In genomic region chr1:235397733-235398132, GRCh38 we compare ENCODE assay signal across 14 cellular contexts. TPM values are rescaled to one million over a fixed set of nuclear protein-coding genes. Genes with fewer than 3 reads are reported as not detected.
DNase-seq lines count a peak whose midpoint lies in the region; ATAC-seq and TF ChIP-seq lines count a peak whose summit lies in the region.
"Had no signal": no experiment of that assay in that cellular context is flagged by ENCODE, and none has a peak within 500 bp of the region (broad histone marks: within the 10 kb centered on the region; RNA-seq: fewer than 3 reads in every experiment).

No MANE protein-coding gene starts in this region.

- no peak for ATAC-seq in GM21723 (IDR thresholded peaks at IDR 0.05; ENCODE audit: unreplicated experiment)
- ATAC-seq: activated CD8-positive, alpha-beta T cell treated with anti-CD3 and anti-CD28 coated beads, Interleukin-2, amount 10 ng/mL, durations not matched to agents 7 days and 5 days had no signal

- no peaks in the 10 kb centered on the region for H3K9me2 ChIP-seq in hepatocyte (replicated peaks; ENCODE audit: insufficient read depth)

- no peaks in the 10 kb centered on the region for H4K20me1 ChIP-seq in hepatocyte (ENCODE audit: insufficient read depth, poor library complexity, severe bottlenecking)

- H3K36me3 ChIP-seq in hepatocyte (replicated peaks; ENCODE audit: insufficient read depth, low read depth): no peaks in the 10 kb centered on the region

- peak; percentile 51 for DNase-seq in AG04450 (ENCODE audit: low read depth, low spot score)
- peak; percentile 94 for DNase-seq in HS-5 (ENCODE audit: low read depth)
- DNase-seq in astrocyte of the spinal cord (ENCODE audit: low read depth, low spot score): peak; percentile 84
- DNase-seq in hepatocyte (ENCODE audit: low spot score): peak; percentile 32
- no peak for DNase-seq in endothelial cell (ENCODE audit: low spot score)
- no peak for DNase-seq in stimulated activated CD4-positive, alpha-beta T cell treated with anti-CD3 and anti-CD28 coated beads, Interleukin-2, amount 100 ng/mL, for 48 hours
- DNase-seq in activated effector memory CD4-positive, alpha-beta T cell treated with Interleukin-2 at 50 U/mL for 16 hours: no peak
- DNase-seq: activated CD8-positive, alpha-beta T cell treated with anti-CD3 and anti-CD28 coated beads, Interleukin-2, amount 10 ng/mL, durations not matched to agents 7 days and 5 days; activated naive CD4-positive, alpha-beta T cell treated with anti-CD3 and anti-CD28 coated beads, Interleukin-2, amount 50 U/mL, for 16 hours; NCI-H1105; NCI-H524 treated with DMSO at 0.1 percent for 48 hours; upper lobe of left lung had no signal

- no peaks in the 10 kb centered on the region for H3K4me1 ChIP-seq in hepatocyte (ENCODE audit: insufficient read depth)
- H3K4me1 ChIP-seq: upper lobe of left lung had no signal

- H3K27ac ChIP-seq in AG04450 (ENCODE audit: low read depth, low read length) (no peak overlapping the region), hepatocyte (peak overlapping the region; percentile 31)
- H3K27ac ChIP-seq: upper lobe of left lung had no signal

- no peak overlapping the region for H3K27ac Mint-ChIP-seq in endothelial cell (ENCODE audit: unreplicated experiment)
- H3K27ac Mint-ChIP-seq: activated CD8-positive, alpha-beta T cell treated with anti-CD3 and anti-CD28 coated beads, Interleukin-2, amount 10 ng/mL, durations not matched to agents 7 days and 5 days; B cell had no signal

- in situ Hi-C loops in astrocyte of the spinal cord (cut with HindIII; ENCODE audit: low sequenced_read_pairs): no loop called here

- POLR2A ChIA-PET in AG04450 (lab: Yijun Ruan, JAX): interaction anchor here (0.7 kb wide), 2 partner anchors 44 to 217 kb away, joined by 3 to 4 read pairs; no protein-coding TSS in a partner anchor

- peaks cover 78% of the 10 kb centered on the region for H3K79me2 ChIP-seq in hepatocyte

- H3K27me3 Mint-ChIP-seq in endothelial cell (ENCODE audit: unreplicated experiment): no peaks in the 10 kb centered on the region
- H3K27me3 Mint-ChIP-seq: B cell had no signal

- H3K4me2 ChIP-seq in hepatocyte: no peak overlapping the region

- H3K4me3 ChIP-seq in AG04450 (ENCODE audit: low read depth, low read length) (no peak overlapping the region), astrocyte of the spinal cord (ENCODE audit: low read depth, low read length) (no peak overlapping the region), hepatocyte (no peak overlapping the region)
- H3K4me3 ChIP-seq: upper lobe of left lung had no signal

- CTCF ChIA-PET in AG04450 (lab: Charles Lee): interaction anchor here (1.4 to 2.2 kb wide), 2 partner anchors 18 to 19 kb away, joined by 4 to 16 read pairs; no protein-coding TSS in a partner anchor

- H2AFZ ChIP-seq in hepatocyte: no peak overlapping the region

- H3K4me3 Mint-ChIP-seq in endothelial cell (ENCODE audit: unreplicated experiment): no peak overlapping the region
- H3K4me3 Mint-ChIP-seq: activated CD8-positive, alpha-beta T cell treated with anti-CD3 and anti-CD28 coated beads, Interleukin-2, amount 10 ng/mL, durations not matched to agents 7 days and 5 days; B cell had no signal

- TF ChIP-seq CTCF in AG04450 (IDR thresholded peaks at IDR 0.05; ENCODE audit: low read depth, low read length) (no peak), astrocyte of the spinal cord (IDR thresholded peaks at IDR 0.05; ENCODE audit: low read depth, low read length) (no peak), hepatocyte (IDR thresholded peaks at IDR 0.05; ENCODE audit: poor library complexity) (no peak), endothelial cell (IDR thresholded peaks at IDR 0.05; ENCODE audit: unreplicated experiment) (no peak)

- H3K27me3 ChIP-seq in AG04450 (ENCODE audit: control insufficient read depth, insufficient read depth, low read length) (no peaks in the 10 kb centered on the region), hepatocyte (no peaks in the 10 kb centered on the region)
- H3K27me3 ChIP-seq: upper lobe of left lung had no signal

- WGBS in hepatocyte (ENCODE audit: low lambda C conversion rate, missing lambda C conversion rate): 83% methylated on average over 2 of the region's 2 CpGs

- H3K9me3 ChIP-seq in AG04450 (ENCODE audit: control insufficient read depth, insufficient read depth, low read length): no peaks in the 10 kb centered on the region
- no peaks in the 10 kb centered on the region for H3K9me3 ChIP-seq in hepatocyte (ENCODE audit: low read depth)
- H3K9me3 ChIP-seq: upper lobe of left lung had no signal

- peaks cover 3% of the 10 kb centered on the region for H3K4me1 Mint-ChIP-seq in endothelial cell (ENCODE audit: unreplicated experiment)

- no peaks in the 10 kb centered on the region for H3K36me3 Mint-ChIP-seq in endothelial cell (ENCODE audit: low read depth, unreplicated experiment)

- no peaks in the 10 kb centered on the region for H3K9me3 Mint-ChIP-seq in endothelial cell (ENCODE audit: unreplicated experiment)

RNA-seq across cellular contexts. Expression of gene TBCE, which starts 30.5 kb away (rescaled TPM):
- polyA plus RNA-seq in AG04450 (2011; rRNA removed) (29.9 and 36.5 TPM in 2 replicates), hepatocyte (42.4 and 43.9 TPM in 2 replicates)
- polyA minus RNA-seq in AG04450 (2011; rRNA and poly(A)+ RNA removed): 15.1 and 17.7 TPM in 2 replicates
- total RNA-seq in hepatocyte (17.4 and 21.5 TPM in 2 replicates), endothelial cell (ENCODE audit: unreplicated experiment) (24.7 TPM)

Comparison
In these comparisons a context has a peak if more than half of its experiments do, and no peak if none do; other contexts are left out.
1. DNase-seq: peak in AG04450 (single experiment), HS-5 (single experiment), astrocyte of the spinal cord (single experiment) and hepatocyte (single experiment); none in endothelial cell (single experiment), stimulated activated CD4-positive, alpha-beta T cell treated with anti-CD3 and anti-CD28 coated beads, Interleukin-2, amount 100 ng/mL, for 48 hours (0 of 2) and activated effector memory CD4-positive, alpha-beta T cell treated with Interleukin-2 at 50 U/mL for 16 hours (single experiment).